ENCODE assay signal across 1 cellular context in the genomic region with DNA sequence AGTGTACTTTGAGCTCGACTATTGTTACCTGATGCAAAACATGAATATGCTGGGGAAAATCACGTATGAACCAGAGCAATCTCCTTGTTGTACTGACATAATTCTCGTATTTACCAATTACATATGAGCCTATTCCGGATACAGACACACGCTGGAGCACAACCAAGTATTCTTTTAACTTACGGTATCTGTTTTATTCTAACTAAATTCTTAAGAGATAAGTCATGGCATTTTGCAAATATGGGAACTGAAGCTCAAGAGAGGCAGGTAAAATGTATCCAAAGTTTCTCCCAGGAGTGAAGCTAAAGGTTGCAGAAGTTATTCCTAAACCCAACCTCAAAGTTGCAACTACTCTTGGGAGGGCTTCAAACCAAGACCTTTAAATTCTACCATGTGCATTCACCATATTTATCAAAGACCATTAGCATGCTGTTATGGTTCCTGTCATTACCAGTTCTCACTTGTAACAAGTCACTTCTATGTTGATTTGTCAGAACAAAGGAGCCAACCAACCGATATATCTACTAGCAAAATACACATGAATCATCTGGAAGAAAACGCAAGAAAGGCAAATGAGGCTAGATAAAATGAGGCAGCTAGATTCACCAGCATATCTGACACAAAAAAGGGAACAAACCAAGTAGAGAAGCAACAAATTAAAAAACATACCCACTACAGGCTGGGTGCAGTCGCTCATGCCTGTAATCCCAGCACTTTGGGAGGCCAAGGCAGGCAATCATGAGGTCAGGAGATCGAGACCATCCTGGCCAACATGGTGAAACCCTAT.
TF ChIP-seq lines count a peak whose summit lies in the region.

No MANE protein-coding gene starts in this region.

TF ChIP-seq in WTC11, 78 proteins besides CTCF, POLR2A, EP300 and RAD21 (continued from another document):
- TF ChIP-seq, protein P1, sequence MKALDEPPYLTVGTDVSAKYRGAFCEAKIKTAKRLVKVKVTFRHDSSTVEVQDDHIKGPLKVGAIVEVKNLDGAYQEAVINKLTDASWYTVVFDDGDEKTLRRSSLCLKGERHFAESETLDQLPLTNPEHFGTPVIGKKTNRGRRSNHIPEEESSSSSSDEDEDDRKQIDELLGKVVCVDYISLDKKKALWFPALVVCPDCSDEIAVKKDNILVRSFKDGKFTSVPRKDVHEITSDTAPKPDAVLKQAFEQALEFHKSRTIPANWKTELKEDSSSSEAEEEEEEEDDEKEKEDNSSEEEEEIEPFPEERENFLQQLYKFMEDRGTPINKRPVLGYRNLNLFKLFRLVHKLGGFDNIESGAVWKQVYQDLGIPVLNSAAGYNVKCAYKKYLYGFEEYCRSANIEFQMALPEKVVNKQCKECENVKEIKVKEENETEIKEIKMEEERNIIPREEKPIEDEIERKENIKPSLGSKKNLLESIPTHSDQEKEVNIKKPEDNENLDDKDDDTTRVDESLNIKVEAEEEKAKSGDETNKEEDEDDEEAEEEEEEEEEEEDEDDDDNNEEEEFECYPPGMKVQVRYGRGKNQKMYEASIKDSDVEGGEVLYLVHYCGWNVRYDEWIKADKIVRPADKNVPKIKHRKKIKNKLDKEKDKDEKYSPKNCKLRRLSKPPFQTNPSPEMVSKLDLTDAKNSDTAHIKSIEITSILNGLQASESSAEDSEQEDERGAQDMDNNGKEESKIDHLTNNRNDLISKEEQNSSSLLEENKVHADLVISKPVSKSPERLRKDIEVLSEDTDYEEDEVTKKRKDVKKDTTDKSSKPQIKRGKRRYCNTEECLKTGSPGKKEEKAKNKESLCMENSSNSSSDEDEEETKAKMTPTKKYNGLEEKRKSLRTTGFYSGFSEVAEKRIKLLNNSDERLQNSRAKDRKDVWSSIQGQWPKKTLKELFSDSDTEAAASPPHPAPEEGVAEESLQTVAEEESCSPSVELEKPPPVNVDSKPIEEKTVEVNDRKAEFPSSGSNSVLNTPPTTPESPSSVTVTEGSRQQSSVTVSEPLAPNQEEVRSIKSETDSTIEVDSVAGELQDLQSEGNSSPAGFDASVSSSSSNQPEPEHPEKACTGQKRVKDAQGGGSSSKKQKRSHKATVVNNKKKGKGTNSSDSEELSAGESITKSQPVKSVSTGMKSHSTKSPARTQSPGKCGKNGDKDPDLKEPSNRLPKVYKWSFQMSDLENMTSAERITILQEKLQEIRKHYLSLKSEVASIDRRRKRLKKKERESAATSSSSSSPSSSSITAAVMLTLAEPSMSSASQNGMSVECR (CRISPR knock-in tag; IDR thresholded peaks at IDR 0.05; ENCODE audit: borderline replicate concordance) = no peak
- TF ChIP-seq SOX15 (CRISPR knock-in tag; IDR thresholded peaks at IDR 0.05) = no peak
- TF ChIP-seq, protein P2, sequence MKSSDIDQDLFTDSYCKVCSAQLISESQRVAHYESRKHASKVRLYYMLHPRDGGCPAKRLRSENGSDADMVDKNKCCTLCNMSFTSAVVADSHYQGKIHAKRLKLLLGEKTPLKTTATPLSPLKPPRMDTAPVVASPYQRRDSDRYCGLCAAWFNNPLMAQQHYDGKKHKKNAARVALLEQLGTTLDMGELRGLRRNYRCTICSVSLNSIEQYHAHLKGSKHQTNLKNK (CRISPR knock-in tag; IDR thresholded peaks at IDR 0.05) = no peak
- TF ChIP-seq NFATC4 (CRISPR knock-in tag; IDR thresholded peaks at IDR 0.05) = no peak
- TF ChIP-seq RORB (CRISPR knock-in tag; IDR thresholded peaks at IDR 0.05) = no peak
- TF ChIP-seq, protein P3, sequence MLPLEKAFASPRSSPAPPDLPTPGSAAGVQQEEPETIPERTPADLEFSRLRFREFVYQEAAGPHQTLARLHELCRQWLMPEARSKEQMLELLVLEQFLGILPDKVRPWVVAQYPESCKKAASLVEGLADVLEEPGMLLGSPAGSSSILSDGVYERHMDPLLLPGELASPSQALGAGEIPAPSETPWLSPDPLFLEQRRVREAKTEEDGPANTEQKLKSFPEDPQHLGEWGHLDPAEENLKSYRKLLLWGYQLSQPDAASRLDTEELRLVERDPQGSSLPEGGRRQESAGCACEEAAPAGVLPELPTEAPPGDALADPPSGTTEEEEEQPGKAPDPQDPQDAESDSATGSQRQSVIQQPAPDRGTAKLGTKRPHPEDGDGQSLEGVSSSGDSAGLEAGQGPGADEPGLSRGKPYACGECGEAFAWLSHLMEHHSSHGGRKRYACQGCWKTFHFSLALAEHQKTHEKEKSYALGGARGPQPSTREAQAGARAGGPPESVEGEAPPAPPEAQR (CRISPR knock-in tag; IDR thresholded peaks at IDR 0.05) = no peak
- no peak for TF ChIP-seq OVOL2 (CRISPR knock-in tag; IDR thresholded peaks at IDR 0.05; ENCODE audit: borderline replicate concordance)
